In the genomic region with DNA sequence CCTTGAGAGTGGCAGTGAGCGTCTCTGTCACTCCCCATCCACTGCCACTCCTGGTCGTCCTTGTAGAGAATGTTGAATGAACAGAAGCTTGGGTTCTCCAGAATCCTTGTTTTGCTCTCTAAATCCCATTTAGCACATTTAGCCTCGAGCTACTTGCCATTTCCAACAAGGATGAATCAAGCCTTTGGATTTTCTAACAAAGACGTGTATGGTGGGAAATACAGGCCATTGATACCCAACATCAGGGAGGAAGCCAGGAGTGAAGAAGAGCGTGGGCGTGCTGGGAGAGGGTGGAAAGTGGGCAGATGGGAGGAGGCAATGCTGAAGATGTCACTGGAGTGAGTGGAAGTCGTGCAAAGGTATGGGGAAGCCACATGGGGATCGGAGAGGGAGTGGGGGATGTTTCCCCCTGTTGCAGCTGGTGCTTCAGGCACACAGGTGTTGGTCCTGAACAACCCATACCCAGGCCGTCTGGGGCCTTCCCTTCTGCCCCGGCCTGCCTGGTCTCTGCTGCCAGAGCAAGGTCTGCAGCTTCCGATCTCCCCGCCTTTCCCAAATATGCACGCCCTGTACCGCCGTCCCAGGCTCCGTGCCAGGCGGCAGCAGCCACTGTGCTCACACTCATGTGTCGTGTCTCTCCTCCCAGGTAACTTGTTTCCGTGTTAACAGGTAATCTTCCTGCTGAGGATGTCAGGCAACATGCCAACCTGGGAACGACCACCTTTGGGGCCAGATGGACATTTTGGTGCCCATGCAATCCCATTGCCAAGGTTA, we compare ENCODE assay signal across 29 cellular contexts. TPM values are rescaled to one million over a fixed set of nuclear protein-coding genes. Genes with fewer than 3 reads are reported as not detected.
DNase-seq lines count a peak whose midpoint lies in the region; ATAC-seq and TF ChIP-seq lines count a peak whose summit lies in the region.
"Had no signal": no experiment of that assay in that cellular context is flagged by ENCODE, and none has a peak within 500 bp of the region (broad histone marks: within the 10 kb centered on the region; RNA-seq: fewer than 3 reads in every experiment).

No MANE protein-coding gene starts in this region.

- H3K4me3 ChIP-seq in IMR-90 (ENCODE audit: insufficient read depth, low read depth, low read length) (no peak overlapping the region), colonic mucosa (no peak overlapping the region), stomach (no peak overlapping the region)
- H3K4me3 ChIP-seq: breast epithelium, tibial artery had no signal

- CTCF ChIA-PET in IMR-90 (lab: Yijun Ruan, JAX) = no interaction called here

- H2AK5ac ChIP-seq in IMR-90 (ENCODE audit: low read depth, low read length) = no peak overlapping the region

- no peak overlapping the region for H2BK5ac ChIP-seq in IMR-90 (ENCODE audit: low read depth, low read length, poor library complexity, severe bottlenecking)

- BruUV-seq in IMR-90 (replicated peaks; lab: Mats Ljungman, UMichigan) = no TSS peak

- no peak overlapping the region for H2BK15ac ChIP-seq in IMR-90 (ENCODE audit: low read depth, low read length)

- no peak overlapping the region for H3K14ac ChIP-seq in IMR-90 (replicated peaks; ENCODE audit: low read depth, low read length)

- H3K4ac ChIP-seq in IMR-90 (ENCODE audit: low read depth, low read length) = no peak overlapping the region

- no peak for DNase-seq in IMR-90
- peak; percentile 80 for DNase-seq in NCI-H2081 treated with DMSO at 0.1 percent for 48 hours (lab: John Stamatoyannopoulos, UW)
- peak; percentile 84 for DNase-seq in colonic mucosa
- peak; percentile 78 for DNase-seq in stomach
- DNase-seq in T-helper 9 cell = no peak
- DNase-seq in NCI-H2227 (lab: John Stamatoyannopoulos, UW; ENCODE audit: unreplicated experiment) = no peak
- no peak for DNase-seq in GM03348 (ENCODE audit: low spot score)
- DNase-seq: activated CD4-positive, alpha-beta T cell treated with anti-CD3 and anti-CD28 coated beads, Interleukin-2, amount 50 U/mL, for 1 hour; activated CD8-positive, alpha-beta memory T cell treated with anti-CD3 and anti-CD28 coated beads, Interleukin-2, amount 10 ng/mL, durations not matched to agents 7 days and 5 days; activated naive CD4-positive, alpha-beta T cell treated with anti-CD3 and anti-CD28 coated beads, Interleukin-2, amount 10 ng/mL, durations not matched to agents 7 days and 5 days; amygdala; cortex of kidney; DMS153; GOT3; Kasumi-1; midbrain; NCI-H526; Right ventricle myocardium superior; stimulated activated naive CD8-positive, alpha-beta T cell treated with anti-CD3 and anti-CD28 coated beads, Interleukin-15, amount 100 ng/mL, for 72 hours; tibial artery had no signal

- TF ChIP-seq CTCF in IMR-90 (conservative IDR thresholded peaks at IDR 0.05; ENCODE audit: low read depth, low read length) (no peak), colonic mucosa (IDR thresholded peaks at IDR 0.05) (no peak), stomach (IDR thresholded peaks at IDR 0.05) (no peak)

- H3K9ac ChIP-seq in IMR-90 (ENCODE audit: low read depth, low read length) (no peak overlapping the region), colonic mucosa (ENCODE audit: low read depth in 2 of 2, low read length in 2 of 2) (no peak overlapping the region)

- H3K56ac ChIP-seq in IMR-90 (ENCODE audit: extremely low read depth, insufficient read depth, low read length) = no peak overlapping the region

- H3K4me1 ChIP-seq in IMR-90 (ENCODE audit: control insufficient read depth, insufficient read depth, low read length) (no peaks in the 10 kb centered on the region), colonic mucosa (peaks cover 4% of the 10 kb centered on the region), stomach (peaks cover 0 to 5% (median 0%) of the 10 kb centered on the region in 4 donors)
- H3K4me1 ChIP-seq: breast epithelium, tibial artery had no signal

- no peak overlapping the region for H3K27ac ChIP-seq in IMR-90 (ENCODE audit: insufficient read depth, low read length)
- H3K27ac ChIP-seq in colonic mucosa = no peak overlapping the region
- no peak overlapping the region for H3K27ac ChIP-seq in stomach
- H3K27ac ChIP-seq: breast epithelium, tibial artery had no signal

- TF ChIP-seq POLR2A in IMR-90 (IDR thresholded peaks at IDR 0.05; ENCODE audit: low read depth, low read length) (no peak), stomach (IDR thresholded peaks at IDR 0.05) (no peak)

- H4K20me1 ChIP-seq in IMR-90 (ENCODE audit: insufficient read depth, low read length) = no peaks in the 10 kb centered on the region

- no peak overlapping the region for H4K5ac ChIP-seq in IMR-90 (ENCODE audit: low read depth, low read length)

- POLR2A ChIA-PET in IMR-90 (lab: Charles Lee; ENCODE audit: unreplicated experiment) = no interaction called here

- H3K23ac ChIP-seq in IMR-90 (ENCODE audit: low read depth, low read length) = no peak overlapping the region

- 77% methylated on average over 11 of the region's 20 CpGs; no CpG with 5 or more reads in 1 of the 2 experiments for WGBS in IMR-90 (ENCODE audit: extremely low coverage in 2 of 2, insufficient read length in 1 of 2), 2 experiments
- WGBS in stomach, 5 donors = 41 to 57% (median 54%) methylated on average over 18 to 20 of the region's 20 CpGs

- H2BK120ac ChIP-seq in IMR-90 (ENCODE audit: low read depth, low read length) = no peak overlapping the region

- H4K91ac ChIP-seq in IMR-90 (ENCODE audit: insufficient read depth, low read depth, low read length) = no peak overlapping the region

- H3K9me3 ChIP-seq in IMR-90 (ENCODE audit: control insufficient read depth, insufficient read depth, low read length) (no peaks in the 10 kb centered on the region), colonic mucosa (no peaks in the 10 kb centered on the region), stomach (no peaks in the 10 kb centered on the region)
- H3K9me3 ChIP-seq: breast epithelium, tibial artery had no signal

- no peak overlapping the region for H2BK20ac ChIP-seq in IMR-90 (ENCODE audit: low read depth, low read length)

- H2AFZ ChIP-seq in IMR-90 (replicated peaks; ENCODE audit: low read length, poor library complexity) = peak overlapping the region; percentile 39

- H3K9me1 ChIP-seq in IMR-90 (ENCODE audit: insufficient read depth, low read length) = no peaks in the 10 kb centered on the region

- in situ Hi-C loops in IMR-90 (cut with MboI; ENCODE audit: low sequenced_read_pairs) = no loop called here

- ATAC-seq in IMR-90 (ENCODE audit: low read depth) = no peak
- ATAC-seq: activated CD8-positive, alpha-beta memory T cell treated with anti-CD3 and anti-CD28 coated beads, Interleukin-2, amount 10 ng/mL, durations not matched to agents 7 days and 5 days; sciatic nerve; stimulated activated naive CD8-positive, alpha-beta T cell treated with anti-CD3 and anti-CD28 coated beads, Interleukin-15, amount 100 ng/mL, for 72 hours; WTC11 had no signal

- H4K8ac ChIP-seq in IMR-90 (ENCODE audit: low read depth in 2 of 2, low read length in 2 of 2) = no peak overlapping the region

- no peak overlapping the region for H2AK9ac ChIP-seq in IMR-90 (replicated peaks; ENCODE audit: low read depth, low read length, poor library complexity)

- no peak overlapping the region for H3K18ac ChIP-seq in IMR-90 (ENCODE audit: low read depth, low read length)

- TF ChIP-seq RAD21 in IMR-90 (IDR thresholded peaks at IDR 0.05; ENCODE audit: low read length) = no peak

- dilution Hi-C loops in IMR-90 (cut with HindIII; ENCODE audit: low sequenced_read_pairs, unreplicated experiment) = no loop called here

- peaks cover 12% of the 10 kb centered on the region for H3K27me3 ChIP-seq in IMR-90 (ENCODE audit: control insufficient read depth, insufficient read depth, low read length)
- no peaks in the 10 kb centered on the region for H3K27me3 ChIP-seq in colonic mucosa
- H3K27me3 ChIP-seq in stomach = peaks cover 0 to 49% (median 8%) of the 10 kb centered on the region in 3 donors

- TF ChIP-seq EP300 in stomach (IDR thresholded peaks at IDR 0.05) = no peak

- H3K4me2 ChIP-seq in IMR-90 (ENCODE audit: low read depth, low read length) = no peak overlapping the region

- H3K79me1 ChIP-seq in IMR-90 (ENCODE audit: low read depth in 1 of 2, low read length in 2 of 2) = no peaks in the 10 kb centered on the region

- intact Hi-C loops in IMR-90 (cut with micrococcal nuclease) = no loop called here
- intact Hi-C loops in colonic mucosa (cut with DNase I) = no loop called here
- intact Hi-C loops in stomach (cut with DNase I; ENCODE audit: low total_unique reads) = no loop called here

- no peaks in the 10 kb centered on the region for H3K36me3 ChIP-seq in IMR-90 (ENCODE audit: control insufficient read depth, insufficient read depth, low read length)
- no peaks in the 10 kb centered on the region for H3K36me3 ChIP-seq in colonic mucosa
- no peaks in the 10 kb centered on the region for H3K36me3 ChIP-seq in stomach
- H3K36me3 ChIP-seq: breast epithelium, tibial artery had no signal

TF ChIP-seq in IMR-90, 13 proteins besides CTCF, POLR2A, EP300 and RAD21 (continues in another document):
- no peak for TF ChIP-seq NFE2L2 (IDR thresholded peaks at IDR 0.05; ENCODE audit: low read depth, low read length)
- TF ChIP-seq CHD1 (IDR thresholded peaks at IDR 0.05; ENCODE audit: low read depth, low read length) = no peak
- TF ChIP-seq, protein P1, sequence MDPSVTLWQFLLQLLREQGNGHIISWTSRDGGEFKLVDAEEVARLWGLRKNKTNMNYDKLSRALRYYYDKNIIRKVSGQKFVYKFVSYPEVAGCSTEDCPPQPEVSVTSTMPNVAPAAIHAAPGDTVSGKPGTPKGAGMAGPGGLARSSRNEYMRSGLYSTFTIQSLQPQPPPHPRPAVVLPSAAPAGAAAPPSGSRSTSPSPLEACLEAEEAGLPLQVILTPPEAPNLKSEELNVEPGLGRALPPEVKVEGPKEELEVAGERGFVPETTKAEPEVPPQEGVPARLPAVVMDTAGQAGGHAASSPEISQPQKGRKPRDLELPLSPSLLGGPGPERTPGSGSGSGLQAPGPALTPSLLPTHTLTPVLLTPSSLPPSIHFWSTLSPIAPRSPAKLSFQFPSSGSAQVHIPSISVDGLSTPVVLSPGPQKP (IDR thresholded peaks at IDR 0.05; ENCODE audit: borderline replicate concordance, low read depth, low read length) = no peak

RNA-seq across cellular contexts. Expression of a gene that starts 48.7 kb away (rescaled TPM):
- not detected in 2 replicates for total RNA-seq in IMR-90 (2012; rRNA removed)
- polyA plus RNA-seq in IMR-90 (2012; rRNA removed) = not detected in 2 replicates
- not detected in 2 replicates for polyA plus RNA-seq in IMR-90 (2012; cell fraction: cytosol; rRNA removed)
- not detected in 2 replicates for polyA plus RNA-seq in IMR-90 (2012; cell fraction: nucleus; rRNA removed; ENCODE audit: low replicate concordance)
- under 1 TPM in 1 of 2 donors, not detected in 1; 0.10 TPM for total RNA-seq in colonic mucosa
- not detected for total RNA-seq in stomach
- polyA plus RNA-seq in stomach = not detected
- total RNA-seq: activated CD8-positive, alpha-beta memory T cell treated with anti-CD3 and anti-CD28 coated beads, Interleukin-2, amount 10 ng/mL, durations not matched to agents 7 days and 5 days; activated T-helper 1 cell treated with anti-CD3 and anti-CD28 coated beads, Interleukin-12 subunit alpha, Interleukin-12 subunit beta, Interleukin-2, Interleukin-4 antibody, amounts not matched to agents 30 ng/mL and 10 ng/mL and 1 ng/mL, durations not matched to agents 14 hours and 24 hours and 36 hours; breast epithelium; glomerular endothelial cell; lower leg skin; OCI-LY7; Right ventricle myocardium superior; sciatic nerve had no signal
- polyA plus RNA-seq: CD14-positive monocyte, keratinocyte had no signal

RNA-seq across cellular contexts. Expression of a gene that starts 58.8 kb away (rescaled TPM):
- total RNA-seq in IMR-90 (2012; rRNA removed) (not detected in 2 replicates), colonic mucosa (under 1 TPM; 0.11 to 0.82 TPM), stomach (not detected)
- polyA plus RNA-seq in IMR-90 (2012; rRNA removed) (not detected in 2 replicates), stomach (not detected)
- polyA plus RNA-seq in IMR-90 (2012; cell fraction: cytosol; rRNA removed) = not detected in 2 replicates
- polyA plus RNA-seq in IMR-90 (2012; cell fraction: nucleus; rRNA removed; ENCODE audit: low replicate concordance) = not detected in 2 replicates
- total RNA-seq: glomerular endothelial cell, OCI-LY7, Right ventricle myocardium superior, sciatic nerve had no signal
- polyA plus RNA-seq: CD14-positive monocyte, keratinocyte had no signal

Comparison
In these comparisons a context has a peak if more than half of its experiments do, and no peak if none do; other contexts are left out.
1. DNase-seq: peak in NCI-H2081 treated with DMSO at 0.1 percent for 48 hours (single experiment), colonic mucosa (single experiment) and stomach (single experiment); none in IMR-90 (single experiment), T-helper 9 cell (single experiment), NCI-H2227 (single experiment) and GM03348 (single experiment).